22 cellular contexts compared by ENCODE assay signal in genomic region chr4:184102927-184103326, GRCh38.
"Had no signal": no experiment of that assay in that cellular context is flagged by ENCODE, and none has a peak within 500 bp of the region (broad histone marks: within the 10 kb centered on the region; RNA-seq: fewer than 3 reads in every experiment).

No MANE protein-coding gene starts in this region.

- ATAC-seq: left lobe of liver; natural killer cell; right lobe of liver; stimulated activated naive CD8-positive, alpha-beta T cell treated with anti-CD3 and anti-CD28 coated beads, Interleukin-15, amount 100 ng/mL, for 72 hours; upper lobe of right lung had no signal

- H3K36me3 Mint-ChIP-seq: immature natural killer cell, memory B cell, natural killer cell had no signal

- H3K9me3 ChIP-seq: ovary, right lobe of liver, suprapubic skin, transverse colon, upper lobe of right lung, uterus had no signal

- FAIRE-seq: colon, frontal cortex, keratinocyte, small intestine had no signal

- H3K9me3 Mint-ChIP-seq: immature natural killer cell; memory B cell; natural killer cell; stimulated activated naive CD8-positive, alpha-beta T cell treated with anti-CD3 and anti-CD28 coated beads, Interleukin-15, amount 100 ng/mL, for 72 hours had no signal

- H3K27me3 ChIP-seq: dorsolateral prefrontal cortex, ovary, right lobe of liver, suprapubic skin, transverse colon, upper lobe of right lung, uterus had no signal

- H3K27ac ChIP-seq: ovary, transverse colon, uterus had no signal

- DNase-seq: dorsolateral prefrontal cortex; effector CD4-positive, alpha-beta T cell; hypothalamus; immature natural killer cell; natural killer cell; occipital lobe; ovary; right lobe of liver; small intestine; stimulated activated CD4-positive, alpha-beta T cell treated with anti-CD3 and anti-CD28 coated beads, Interleukin-15, amount 100 ng/mL, for 24 hours; stimulated activated CD4-positive, alpha-beta T cell treated with anti-CD3 and anti-CD28 coated beads, Interleukin-2, amount 100 ng/mL, for 48 hours; stimulated activated naive CD8-positive, alpha-beta T cell treated with anti-CD3 and anti-CD28 coated beads, Interleukin-15, amount 100 ng/mL, for 72 hours; transverse colon; upper lobe of right lung; uterus had no signal

- H3K4me3 Mint-ChIP-seq: immature natural killer cell; memory B cell; natural killer cell; stimulated activated naive CD8-positive, alpha-beta T cell treated with anti-CD3 and anti-CD28 coated beads, Interleukin-15, amount 100 ng/mL, for 72 hours had no signal

- H3K4me1 ChIP-seq: transverse colon, uterus had no signal

- H3K27ac Mint-ChIP-seq: immature natural killer cell; memory B cell; natural killer cell; stimulated activated naive CD8-positive, alpha-beta T cell treated with anti-CD3 and anti-CD28 coated beads, Interleukin-15, amount 100 ng/mL, for 72 hours had no signal

- H3K4me1 Mint-ChIP-seq: stimulated activated naive CD8-positive, alpha-beta T cell treated with anti-CD3 and anti-CD28 coated beads, Interleukin-15, amount 100 ng/mL, for 72 hours had no signal

- H3K4me3 ChIP-seq: dorsolateral prefrontal cortex, lung, ovary, right lobe of liver, suprapubic skin, transverse colon, upper lobe of right lung, uterus had no signal

- H3K36me3 ChIP-seq: ovary, right lobe of liver, suprapubic skin, transverse colon, upper lobe of right lung, uterus had no signal
